In the genomic region with DNA sequence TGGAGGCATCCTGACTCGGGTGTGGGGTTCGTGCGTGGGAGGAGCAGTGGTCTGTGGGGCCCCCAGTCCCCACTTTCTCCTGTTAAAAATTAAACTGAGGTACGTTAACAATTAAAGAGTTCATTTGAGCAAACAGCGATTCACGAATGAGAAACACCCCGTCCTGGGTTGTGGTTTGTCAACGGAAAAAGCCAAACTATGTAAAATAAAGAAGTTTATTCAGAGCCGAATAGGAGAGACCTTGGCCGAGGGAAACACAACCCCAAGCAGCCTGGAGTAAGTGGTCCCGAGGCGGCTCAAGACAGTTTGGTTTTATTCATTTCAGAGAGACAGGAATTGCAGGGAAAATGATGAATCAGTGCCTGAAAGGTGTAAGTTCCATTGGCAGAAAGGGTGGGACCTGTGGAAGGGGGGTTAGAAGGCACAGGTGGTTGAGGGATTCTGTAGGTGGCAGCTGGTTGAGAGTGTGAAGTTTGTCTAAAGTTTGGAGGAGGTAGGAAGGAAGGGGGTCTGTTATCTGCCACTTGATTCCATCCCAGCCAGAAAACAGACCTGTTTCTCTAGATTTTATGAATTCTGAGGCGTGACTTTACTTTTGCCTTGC, we compare ENCODE assay signal across 8 cellular contexts. TPM values are rescaled to one million over a fixed set of nuclear protein-coding genes. Genes with fewer than 3 reads are reported as not detected.
DNase-seq lines count a peak whose midpoint lies in the region; ATAC-seq and TF ChIP-seq lines count a peak whose summit lies in the region.
"Not testable (repeated sequence)": the region's sequence is repeated elsewhere in the genome, so short reads cannot be mapped to it uniquely, and the experiment has no call there.

No MANE protein-coding gene starts in this region.

- peak overlapping the region; percentile 83 to 99 (median 93) for H3K4me3 Mint-ChIP-seq in CD8-positive, alpha-beta memory T cell
- H3K4me3 Mint-ChIP-seq in T-cell: peak overlapping the region; percentile 98

- H3K27ac Mint-ChIP-seq in CD8-positive, alpha-beta memory T cell: peak overlapping the region; percentile 80 to 98 (median 91)
- H3K27ac Mint-ChIP-seq in T-cell: peak overlapping the region; percentile 86 to 91

- POLR2A ChIA-PET in CD8-positive, alpha-beta memory T cell (lab: Charles Lee): interaction anchor here (1.0 to 2.8 kb wide), 3 partner anchors 38 to 212 kb away, joined by 3 to 26 read pairs (median 10); partner anchors contain the start of gene ZNF763
- POLR2A ChIA-PET in T-cell (lab: Charles Lee): not testable (repeated sequence)

- peak in 1 of 5 donors; percentile 17 for DNase-seq in CD8-positive, alpha-beta memory T cell
- DNase-seq in T-cell (peak in 3 of 34 experiments; percentile 0 to 2 (median 1)), kidney tubule cell (ENCODE audit: low spot score) (peak; percentile 58)
- DNase-seq in epithelial cell of prostate (ENCODE audit: low read depth, low spot score); testis: not testable (repeated sequence)

- not testable (repeated sequence) for H3K9ac ChIP-seq in HUES6 (ENCODE audit: low read length)

- H3K36me3 ChIP-seq in CD8-positive, alpha-beta memory T cell (ENCODE audit: insufficient read depth, low read length); HUES6 (ENCODE audit: control insufficient read depth, insufficient read depth, low read length); neutrophil; testis (ENCODE audit: low read depth, missing control alignments): not testable (repeated sequence)

- H3K27me3 ChIP-seq in CD8-positive, alpha-beta memory T cell (ENCODE audit: insufficient read depth, low read length, poor library complexity, severe bottlenecking); HUES6 (ENCODE audit: control insufficient read depth, insufficient read depth, low read length); neutrophil; testis: not testable (repeated sequence)

- H3K4me3 ChIP-seq in CD8-positive, alpha-beta memory T cell (ENCODE audit: low read length): peak overlapping the region; percentile 93
- H3K4me3 ChIP-seq in HUES6 (ENCODE audit: low read depth, low read length): peak overlapping the region; percentile 65; the same call in 1 of the 2 replicates
- H3K4me3 ChIP-seq in neutrophil (ENCODE audit: low read depth in 1 of 2, low read length in 1 of 2): peak overlapping the region; percentile 95 to 96
- H3K4me3 ChIP-seq in testis: peak overlapping the region; percentile 68 to 72

- peak overlapping the region; percentile 87 for H3K27ac ChIP-seq in CD8-positive, alpha-beta memory T cell (ENCODE audit: low read depth, low read length)
- H3K27ac ChIP-seq in HUES6 (ENCODE audit: low read depth, low read length): peak overlapping the region; percentile 22; the same call in 1 of the 2 replicates
- H3K27ac ChIP-seq in adipose tissue (ENCODE audit: low read depth, low read length): peak overlapping the region; percentile 52
- H3K27ac ChIP-seq in epithelial cell of prostate: peak overlapping the region; percentile 75
- peak overlapping the region; percentile 97 for H3K27ac ChIP-seq in neutrophil
- H3K27ac ChIP-seq in testis: peak overlapping the region; percentile 90 to 91

- not testable (repeated sequence) for TF ChIP-seq POLR2A in testis (IDR thresholded peaks at IDR 0.05)

- H3K4me1 Mint-ChIP-seq in CD8-positive, alpha-beta memory T cell: peaks cover 50 to 61% (median 50%) of the 10 kb centered on the region in 3 donors
- peaks cover 50 to 55% (median 52%) of the 10 kb centered on the region in 3 donors for H3K4me1 Mint-ChIP-seq in T-cell

- intact Hi-C loops in testis (cut with DNase I; ENCODE audit: low total_unique reads): loop anchor here (10.0 kb wide), 1 partner anchor 59 kb away; no protein-coding TSS in a partner anchor

- H3K27me3 Mint-ChIP-seq in CD8-positive, alpha-beta memory T cell; T-cell: not testable (repeated sequence)

- peaks cover 17% of the 10 kb centered on the region for H3K4me1 ChIP-seq in CD8-positive, alpha-beta memory T cell (ENCODE audit: insufficient read depth, low read length)
- not testable (repeated sequence) for H3K4me1 ChIP-seq in HUES6 (ENCODE audit: control insufficient read depth, insufficient read depth, low read length)
- H3K4me1 ChIP-seq in neutrophil (ENCODE audit: control insufficient read depth in 1 of 2, insufficient read depth in 1 of 2, low read depth in 1 of 2, low read length in 1 of 2) (peaks cover 19 to 24% of the 10 kb centered on the region in 2 experiments), testis (peaks cover 21% of the 10 kb centered on the region)

- WGBS in adipose tissue, 3 donors: 3 to 5% (median 5%) methylated on average over 13 of the region's 13 CpGs
- WGBS in testis, 2 donors: 4% methylated on average over 9 to 13 of the region's 13 CpGs

- H3K9me3 Mint-ChIP-seq in CD8-positive, alpha-beta memory T cell; T-cell: not testable (repeated sequence)

- not testable (repeated sequence) for TF ChIP-seq CTCF in neutrophil (IDR thresholded peaks at IDR 0.05); testis (IDR thresholded peaks at IDR 0.05)

- H3K9me3 ChIP-seq in CD8-positive, alpha-beta memory T cell (ENCODE audit: low read length); neutrophil; testis: not testable (repeated sequence)
- peaks cover 37% of the 10 kb centered on the region; the same call in 1 of the 2 replicates for H3K9me3 ChIP-seq in HUES6 (ENCODE audit: control insufficient read depth, insufficient read depth, low read depth, low read length)

- not testable (repeated sequence) for ATAC-seq in T-cell (replicated peaks in 1 of 4)

- CTCF ChIA-PET in CD8-positive, alpha-beta memory T cell (lab: Charles Lee): interaction anchor here (3.3 to 9.3 kb wide), 2 partner anchors 38 to 63 kb away, joined by 21 to 130 read pairs; partner anchors contain the start of gene ZNF763
- CTCF ChIA-PET in T-cell (lab: Charles Lee): interaction anchor here in 1 of 2 donors (2.9 to 3.3 kb wide), 2 partner anchors 64 to 128 kb away, joined by 19 to 70 read pairs; partner anchors contain the start of gene ZNF491

- H3K36me3 Mint-ChIP-seq in CD8-positive, alpha-beta memory T cell: peaks cover 0 to 22% (median 3%) of the 10 kb centered on the region in 3 donors
- peaks cover 10% of the 10 kb centered on the region for H3K36me3 Mint-ChIP-seq in T-cell

RNA-seq across cellular contexts. Expression of gene ZNF700, which starts 0.8 kb away (rescaled TPM):
- total RNA-seq in CD8-positive, alpha-beta memory T cell: 10 to 100 TPM; 10.1 to 10.8 TPM
- polyA plus RNA-seq in CD8-positive, alpha-beta memory T cell: 3.3 TPM
- total RNA-seq in T-cell (10 to 100 TPM; 17.2 to 19.7 (median 18.4) TPM), testis (10 to 100 TPM; 22.0 to 26.1 TPM)
- polyA plus RNA-seq in adipose tissue (1 to 10 TPM; 3.7 to 6.2 (median 4.4) TPM), testis (ENCODE audit: insufficient read depth, low read depth, low replicate concordance) (9.0 TPM)

RNA-seq across cellular contexts. Expression of gene ZNF69, which starts 38.1 kb away (rescaled TPM):
- total RNA-seq in CD8-positive, alpha-beta memory T cell: 1 to 10 TPM; 1.8 to 2.0 TPM
- polyA plus RNA-seq in CD8-positive, alpha-beta memory T cell: 4.1 TPM
- total RNA-seq in T-cell (1 to 10 TPM; 2.2 to 9.6 (median 7.9) TPM), testis (10 to 100 TPM; 31.7 to 39.8 TPM)
- polyA plus RNA-seq in adipose tissue (1 to 10 TPM; 2.4 to 3.9 (median 3.4) TPM), testis (ENCODE audit: insufficient read depth, low read depth, low replicate concordance) (2.5 TPM)

RNA-seq across cellular contexts. Expression of gene ZNF763, which starts 39.2 kb away (rescaled TPM):
- 1 to 10 TPM; 2.0 to 2.3 TPM for total RNA-seq in CD8-positive, alpha-beta memory T cell
- polyA plus RNA-seq in CD8-positive, alpha-beta memory T cell: 2.5 TPM
- total RNA-seq in T-cell (10 to 100 TPM in 2 of 5 donors, 1 to 10 TPM in 2, under 1 TPM in 1; 0.98 to 10.5 (median 8.0) TPM), testis (1 to 10 TPM; 5.0 to 7.9 TPM)
- polyA plus RNA-seq in adipose tissue (1 to 10 TPM in 2 of 3 donors, under 1 TPM in 1; 0.79 to 2.4 (median 2.0) TPM), testis (ENCODE audit: insufficient read depth, low read depth, low replicate concordance) (7.6 TPM)

Comparison
In these comparisons a context has a peak if more than half of its experiments do, and no peak if none do; other contexts are left out.
1. H3K27ac ChIP-seq: peak in every context shown above with its lines; median percentile 97 in neutrophil; 90 in testis; 87 in CD8-positive, alpha-beta memory T cell; 75 in epithelial cell of prostate; 52 in adipose tissue; 22 in HUES6.